ENCODE assay signal across 8 cellular contexts in the genomic region with DNA sequence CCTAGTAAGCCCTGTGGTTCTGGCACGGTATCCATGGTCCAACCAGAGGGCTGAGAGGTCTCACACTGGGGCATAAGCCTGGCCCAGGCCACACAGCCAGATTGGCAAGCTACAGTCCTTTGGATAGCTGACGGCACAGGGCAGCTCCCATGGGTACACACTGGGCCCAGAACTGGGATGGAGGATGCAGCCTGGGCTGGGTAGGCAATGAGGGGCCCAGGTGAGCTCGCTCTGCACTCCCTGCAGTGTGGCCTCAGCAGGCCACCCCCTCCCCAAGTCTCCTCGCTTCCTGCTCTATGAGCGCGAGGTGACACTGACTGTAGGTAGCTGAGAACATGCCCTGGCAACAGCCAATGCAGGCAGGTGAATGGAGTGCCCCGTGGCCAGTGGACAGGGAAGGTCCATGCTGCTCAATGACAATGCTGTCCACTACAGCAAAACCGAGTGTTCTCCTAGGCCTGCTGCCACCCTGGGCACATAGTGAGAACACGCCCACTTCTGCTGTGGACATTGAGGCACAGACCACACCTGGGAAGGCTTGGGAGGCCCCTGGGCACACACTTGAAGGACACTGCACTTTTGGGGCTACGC.
"Had no signal": no experiment of that assay in that cellular context is flagged by ENCODE, and none has a peak within 500 bp of the region (broad histone marks: within the 10 kb centered on the region; RNA-seq: fewer than 3 reads in every experiment).

No MANE protein-coding gene starts in this region.

- H3K9me3 ChIP-seq: ovary had no signal

- DNase-seq: activated T-cell treated with anti-CD3 and anti-CD28 coated beads for 4 hours, T-helper 17 cell had no signal

- H3K27me3 ChIP-seq: ovary had no signal

- H3K27ac ChIP-seq: cardiac muscle cell, ovary had no signal

- H3K4me3 ChIP-seq: cardiac muscle cell, ovary had no signal

- ATAC-seq: activated T-helper 17 cell treated with anti-CD3 and anti-CD28 coated beads, Interleukin-2, amount 50 U/mL, for 72 hours; left colon; T-helper 17 cell had no signal

- FAIRE-seq: astrocyte, TTC549 had no signal

- H3K36me3 ChIP-seq: cardiac muscle cell, ovary had no signal
